ENCODE assay signal across 22 cellular contexts in genomic region chr2:391658-392170, GRCh38.
"Had no signal": no experiment of that assay in that cellular context is flagged by ENCODE, and none has a peak within 500 bp of the region (broad histone marks: within the 10 kb centered on the region; RNA-seq: fewer than 3 reads in every experiment).

No MANE protein-coding gene starts in this region.

- H3K27me3 ChIP-seq: hepatocyte, testis, upper lobe of right lung had no signal

- H3K4me1 ChIP-seq: left ventricle myocardium inferior, testis, upper lobe of right lung had no signal

- H2AFZ ChIP-seq: hepatocyte had no signal

- H3K27ac ChIP-seq: hepatocyte, left ventricle myocardium inferior, testis, upper lobe of right lung had no signal

- H3K9me3 Mint-ChIP-seq: immature natural killer cell had no signal

- H3K4me3 Mint-ChIP-seq: brain; dendritic cell treated with granulocyte-macrophage colony-stimulating factor and Interleukin-4, amounts not matched to agents 40 ng/mL and 50 ng/mL, for 4 days; mesothelial cell of epicardium; naive thymus-derived CD8-positive, alpha-beta T cell; T-helper 17 cell had no signal

- DNase-seq: activated CD4-positive, alpha-beta T cell treated with anti-CD3 and anti-CD28 coated beads, Interleukin-2, amount 50 U/mL, for 1 hour; activated CD4-positive, CD25-positive, alpha-beta regulatory T cell; activated gamma-delta T cell; aorta; effector CD8-positive, alpha-beta T cell; glutamatergic neuron; immature natural killer cell; kidney glomerular epithelial cell; left ventricle myocardium inferior; naive thymus-derived CD8-positive, alpha-beta T cell; retina; stimulated activated naive CD4-positive, alpha-beta T cell; T-helper 17 cell; testis; upper lobe of right lung had no signal

- H3K36me3 Mint-ChIP-seq: activated naive CD4-positive, alpha-beta T cell treated with anti-CD3 and anti-CD28 coated beads, Interleukin-2, amount 50 U/mL, for 72 hours; brain; immature natural killer cell; mesothelial cell of epicardium; naive thymus-derived CD8-positive, alpha-beta T cell had no signal

- H3K36me3 ChIP-seq: left ventricle myocardium inferior, upper lobe of right lung had no signal

- ATAC-seq: activated naive CD4-positive, alpha-beta T cell treated with anti-CD3 and anti-CD28 coated beads, Interleukin-2, amount 50 U/mL, for 72 hours; esophagus mucosa; naive thymus-derived CD8-positive, alpha-beta T cell; T-helper 17 cell; upper lobe of right lung had no signal

- H3K27ac Mint-ChIP-seq: activated naive CD4-positive, alpha-beta T cell treated with anti-CD3 and anti-CD28 coated beads, Interleukin-2, amount 50 U/mL, for 72 hours; dendritic cell treated with granulocyte-macrophage colony-stimulating factor and Interleukin-4, amounts not matched to agents 40 ng/mL and 50 ng/mL, for 4 days; immature natural killer cell; mesothelial cell of epicardium; progenitor cell of endocrine pancreas; T-helper 17 cell had no signal

- H3K4me2 ChIP-seq: hepatocyte had no signal

- H3K27me3 Mint-ChIP-seq: brain; dendritic cell treated with granulocyte-macrophage colony-stimulating factor and Interleukin-4, amounts not matched to agents 40 ng/mL and 50 ng/mL, for 4 days had no signal

- H3K79me2 ChIP-seq: hepatocyte had no signal

- H3K4me3 ChIP-seq: hepatocyte, left ventricle myocardium inferior, testis, upper lobe of right lung had no signal

- H3K9me3 ChIP-seq: left ventricle myocardium inferior, testis, upper lobe of right lung had no signal
